Comparison of ENCODE assay signal across 8 cellular contexts in the genomic region with DNA sequence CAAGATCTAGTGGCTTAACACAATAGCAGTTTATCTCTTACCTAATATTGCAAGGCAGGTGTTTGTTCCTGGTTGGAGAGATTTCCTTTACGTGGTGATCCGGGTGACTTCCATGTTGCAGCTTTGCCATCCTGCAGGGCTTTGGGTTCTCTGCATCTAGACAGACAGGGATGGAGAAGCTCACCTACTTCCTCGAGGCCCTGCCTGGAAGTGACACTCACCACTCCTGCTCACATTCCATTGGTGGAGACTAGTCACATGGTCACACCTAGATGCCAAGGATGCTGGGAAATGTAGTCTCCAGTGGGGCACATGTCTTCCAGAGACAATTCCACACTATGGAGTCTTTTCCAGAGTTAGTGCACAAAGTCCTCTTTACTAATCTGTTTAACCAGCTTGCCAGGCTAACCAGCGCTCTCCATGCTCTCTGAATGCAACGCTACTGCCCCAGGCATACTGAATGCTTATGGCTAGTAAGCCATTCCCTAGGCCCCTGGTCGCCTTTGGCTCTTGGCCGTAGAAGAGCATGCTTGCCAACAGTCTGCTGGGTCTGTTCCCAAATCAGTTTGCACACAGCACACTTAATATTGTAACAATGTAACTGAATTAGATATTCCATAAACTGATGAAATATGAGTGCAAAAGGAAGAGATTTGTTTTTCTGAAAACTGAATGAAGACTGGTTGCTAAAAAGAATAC. TPM values are rescaled to one million over a fixed set of nuclear protein-coding genes. Genes with fewer than 3 reads are reported as not detected.
DNase-seq lines count a peak whose midpoint lies in the region; ATAC-seq and TF ChIP-seq lines count a peak whose summit lies in the region.

No MANE protein-coding gene starts in this region.

- H3K9me2 ChIP-seq in GM23338 (ENCODE audit: insufficient read depth), result no peaks in the 10 kb centered on the region

- H4K20me1 ChIP-seq in GM23338 (replicated peaks; ENCODE audit: insufficient read depth), result no peaks in the 10 kb centered on the region
- H4K20me1 ChIP-seq in neural progenitor cell (ENCODE audit: low read depth), result no peaks in the 10 kb centered on the region

- peaks cover 0 to 5% (median 0%) of the 10 kb centered on the region in 7 donors for H3K9me3 Mint-ChIP-seq in CD4-positive, CD25-positive, alpha-beta regulatory T cell
- H3K9me3 Mint-ChIP-seq in GM23338 (no peaks in the 10 kb centered on the region; the same call in 1 of the 3 replicates), neural progenitor cell (peaks cover 4% of the 10 kb centered on the region)
- peaks cover 7% of the 10 kb centered on the region for H3K9me3 Mint-ChIP-seq in activated CD4-positive, alpha-beta memory T cell treated with anti-CD3 and anti-CD28 coated beads for 36 hours

- CTCF ChIA-PET in activated CD4-positive, alpha-beta memory T cell treated with anti-CD3 and anti-CD28 coated beads for 36 hours (lab: Charles Lee), result interaction anchor here (1.0 to 3.7 kb wide), 2 partner anchors 9 to 54 kb away, joined by 3 to 31 read pairs; no protein-coding TSS in a partner anchor

- ATAC-seq in CD4-positive, CD25-positive, alpha-beta regulatory T cell (ENCODE audit: low read depth in 2 of 2), result no peak
- ATAC-seq in GM23338 (peak; percentile 73), HG03045 (IDR thresholded peaks at IDR 0.05; ENCODE audit: unreplicated experiment) (no peak)

- H3K36me3 ChIP-seq in CD4-positive, CD25-positive, alpha-beta regulatory T cell (ENCODE audit: control insufficient read depth, insufficient read depth, low read length), result no peaks in the 10 kb centered on the region
- no peaks in the 10 kb centered on the region for H3K36me3 ChIP-seq in GM23338 (ENCODE audit: insufficient read depth)
- no peaks in the 10 kb centered on the region for H3K36me3 ChIP-seq in neural progenitor cell

- intact Hi-C loops in activated CD4-positive, alpha-beta memory T cell treated with anti-CD3 and anti-CD28 coated beads for 36 hours (cut with micrococcal nuclease), result no loop called here

- no peak overlapping the region for H3K27ac ChIP-seq in CD4-positive, CD25-positive, alpha-beta regulatory T cell (ENCODE audit: insufficient read depth, low read length, poor library complexity, severe bottlenecking)
- H3K27ac ChIP-seq in GM23338 (ENCODE audit: low read depth), result no peak overlapping the region
- no peak overlapping the region for H3K27ac ChIP-seq in neural progenitor cell

- H3K79me2 ChIP-seq in GM23338 (replicated peaks; ENCODE audit: insufficient read depth) (no peaks in the 10 kb centered on the region), neural progenitor cell (ENCODE audit: low read depth) (no peaks in the 10 kb centered on the region)

- H3F3A ChIP-seq in GM23338 (replicated peaks; ENCODE audit: low read depth) (no peaks in the 10 kb centered on the region), neural progenitor cell (ENCODE audit: low read depth) (no peaks in the 10 kb centered on the region)

- H3K4me2 ChIP-seq in GM23338 (no peak overlapping the region), neural progenitor cell (no peak overlapping the region)

- peaks cover 25% of the 10 kb centered on the region for H3K27me3 Mint-ChIP-seq in CD4-positive, CD25-positive, alpha-beta regulatory T cell
- H3K27me3 Mint-ChIP-seq in GM23338 (ENCODE audit: insufficient read depth, low read depth, poor library complexity), result peaks cover 9% of the 10 kb centered on the region
- H3K27me3 Mint-ChIP-seq in activated CD4-positive, alpha-beta memory T cell treated with anti-CD3 and anti-CD28 coated beads for 36 hours, result no peaks in the 10 kb centered on the region
- H3K27me3 Mint-ChIP-seq in neural progenitor cell (ENCODE audit: insufficient read depth, low read depth), result peaks cover 16% of the 10 kb centered on the region

- peak in 2 of 3 donors; percentile 34 to 69 for DNase-seq in CD4-positive, CD25-positive, alpha-beta regulatory T cell
- DNase-seq in GM23338 (ENCODE audit: low spot score) (peak; percentile 93), NCI-H524 (lab: John Stamatoyannopoulos, UW) (peak; percentile 84 to 93), fibroblast of mammary gland (ENCODE audit: low read depth) (peak; percentile 80), neural progenitor cell (ENCODE audit: low spot score) (peak; percentile 80), NCI-H128 (lab: John Stamatoyannopoulos, UW; ENCODE audit: unreplicated experiment) (no peak)
- peak; percentile 71 for DNase-seq in activated CD4-positive, alpha-beta memory T cell treated with anti-CD3 and anti-CD28 coated beads for 36 hours

- H3K9ac ChIP-seq in neural progenitor cell, result no peak overlapping the region

- peaks cover 2% of the 10 kb centered on the region for H3K27me3 ChIP-seq in CD4-positive, CD25-positive, alpha-beta regulatory T cell (ENCODE audit: control insufficient read depth, insufficient read depth, low read length)
- H3K27me3 ChIP-seq in GM23338 (ENCODE audit: insufficient read depth) (no peaks in the 10 kb centered on the region), neural progenitor cell (peaks cover 29% of the 10 kb centered on the region)

- no peak for TF ChIP-seq CTCF in GM23338 (conservative IDR thresholded peaks at IDR 0.05; ENCODE audit: low read depth in 2 of 2)
- no peak for TF ChIP-seq CTCF in fibroblast of mammary gland (conservative IDR thresholded peaks at IDR 0.05; ENCODE audit: control insufficient read depth, insufficient read depth, low read depth, low read length)
- no peak for TF ChIP-seq CTCF in neural progenitor cell (IDR thresholded peaks at IDR 0.05)

- no peak overlapping the region for H3K4me3 Mint-ChIP-seq in CD4-positive, CD25-positive, alpha-beta regulatory T cell
- H3K4me3 Mint-ChIP-seq in GM23338, result no peak overlapping the region; the same call in 2 of the 3 replicates
- peak overlapping the region; percentile 31 for H3K4me3 Mint-ChIP-seq in activated CD4-positive, alpha-beta memory T cell treated with anti-CD3 and anti-CD28 coated beads for 36 hours
- no peak overlapping the region for H3K4me3 Mint-ChIP-seq in neural progenitor cell

- no peak overlapping the region for H3K4me3 ChIP-seq in CD4-positive, CD25-positive, alpha-beta regulatory T cell (ENCODE audit: low read depth, low read length)
- H3K4me3 ChIP-seq in GM23338 (no peak overlapping the region), fibroblast of mammary gland (ENCODE audit: control insufficient read depth, low read depth, low read length) (no peak overlapping the region), neural progenitor cell (no peak overlapping the region)

- H3K4me1 Mint-ChIP-seq in CD4-positive, CD25-positive, alpha-beta regulatory T cell, result peaks cover 0 to 10% (median 6%) of the 10 kb centered on the region in 4 donors
- peaks cover 16% of the 10 kb centered on the region for H3K4me1 Mint-ChIP-seq in GM23338
- H3K4me1 Mint-ChIP-seq in activated CD4-positive, alpha-beta memory T cell treated with anti-CD3 and anti-CD28 coated beads for 36 hours (ENCODE audit: low read depth), result peaks cover 14% of the 10 kb centered on the region
- peaks cover 15% of the 10 kb centered on the region for H3K4me1 Mint-ChIP-seq in neural progenitor cell

- H2AFZ ChIP-seq in GM23338 (no peak overlapping the region), neural progenitor cell (replicated peaks) (no peak overlapping the region)

- H3K9me3 ChIP-seq in CD4-positive, CD25-positive, alpha-beta regulatory T cell (ENCODE audit: control insufficient read depth in 2 of 2, low read length in 2 of 2), result peaks cover 0 to 6% of the 10 kb centered on the region in 2 experiments
- no peaks in the 10 kb centered on the region for H3K9me3 ChIP-seq in neural progenitor cell (ENCODE audit: low read depth)

- POLR2A ChIA-PET in activated CD4-positive, alpha-beta memory T cell treated with anti-CD3 and anti-CD28 coated beads for 36 hours (lab: Charles Lee), result no interaction called here

- H3K27ac Mint-ChIP-seq in CD4-positive, CD25-positive, alpha-beta regulatory T cell, result no peak overlapping the region
- H3K27ac Mint-ChIP-seq in GM23338 (no peak overlapping the region), neural progenitor cell (no peak overlapping the region)
- no peak overlapping the region for H3K27ac Mint-ChIP-seq in activated CD4-positive, alpha-beta memory T cell treated with anti-CD3 and anti-CD28 coated beads for 36 hours

- H3K36me3 Mint-ChIP-seq in CD4-positive, CD25-positive, alpha-beta regulatory T cell, result no peaks in the 10 kb centered on the region
- peaks cover 4% of the 10 kb centered on the region; the same call in 1 of the 3 replicates for H3K36me3 Mint-ChIP-seq in GM23338 (ENCODE audit: low read depth)
- H3K36me3 Mint-ChIP-seq in activated CD4-positive, alpha-beta memory T cell treated with anti-CD3 and anti-CD28 coated beads for 36 hours, result no peaks in the 10 kb centered on the region
- no peaks in the 10 kb centered on the region for H3K36me3 Mint-ChIP-seq in neural progenitor cell

- H3K4me1 ChIP-seq in CD4-positive, CD25-positive, alpha-beta regulatory T cell (ENCODE audit: control insufficient read depth, insufficient read depth, low read length, poor library complexity, severe bottlenecking), result no peaks in the 10 kb centered on the region
- H3K4me1 ChIP-seq in GM23338 (ENCODE audit: insufficient read depth), result no peaks in the 10 kb centered on the region
- no peaks in the 10 kb centered on the region for H3K4me1 ChIP-seq in neural progenitor cell

TF ChIP-seq in GM23338, 12 proteins besides CTCF, POLR2A, EP300 and RAD21:
- no peak for TF ChIP-seq CREB1 (CRISPR knock-in tag; IDR thresholded peaks at IDR 0.05; ENCODE audit: low read depth)
- TF ChIP-seq, protein P1, sequence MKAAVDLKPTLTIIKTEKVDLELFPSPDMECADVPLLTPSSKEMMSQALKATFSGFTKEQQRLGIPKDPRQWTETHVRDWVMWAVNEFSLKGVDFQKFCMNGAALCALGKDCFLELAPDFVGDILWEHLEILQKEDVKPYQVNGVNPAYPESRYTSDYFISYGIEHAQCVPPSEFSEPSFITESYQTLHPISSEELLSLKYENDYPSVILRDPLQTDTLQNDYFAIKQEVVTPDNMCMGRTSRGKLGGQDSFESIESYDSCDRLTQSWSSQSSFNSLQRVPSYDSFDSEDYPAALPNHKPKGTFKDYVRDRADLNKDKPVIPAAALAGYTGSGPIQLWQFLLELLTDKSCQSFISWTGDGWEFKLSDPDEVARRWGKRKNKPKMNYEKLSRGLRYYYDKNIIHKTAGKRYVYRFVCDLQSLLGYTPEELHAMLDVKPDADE (IDR thresholded peaks at IDR 0.05), result peak; percentile 62; the same call in 1 of the 2 replicates
TF ChIP-seq in GM23338: peak in this region for 1.

RNA-seq across cellular contexts. Expression of a gene that starts 6.7 kb away (rescaled TPM):
- total RNA-seq in CD4-positive, CD25-positive, alpha-beta regulatory T cell, result not detected
- not detected for polyA plus RNA-seq in CD4-positive, CD25-positive, alpha-beta regulatory T cell
- 0.19 and 0.63 TPM in 2 replicates for total RNA-seq in GM23338 (2014; rRNA removed; shearing (Covaris generic))
- 3.3 and 4.3 TPM in 2 replicates for polyA plus RNA-seq in GM23338 (2016; fragmentation: Nextera tagmentation; extraction: Ambion mirVana)
- total RNA-seq in activated CD4-positive, alpha-beta memory T cell treated with anti-CD3 and anti-CD28 coated beads for 36 hours, result under 1 TPM; 0.71 to 0.77 TPM
- 0.21 TPM in 1 of 2 replicates, not detected in the other for total RNA-seq in neural progenitor cell (ENCODE audit: low replicate concordance)

RNA-seq across cellular contexts. Expression of a gene that starts 23.8 kb away (rescaled TPM):
- not detected for total RNA-seq in CD4-positive, CD25-positive, alpha-beta regulatory T cell
- not detected for polyA plus RNA-seq in CD4-positive, CD25-positive, alpha-beta regulatory T cell
- not detected in 2 replicates for total RNA-seq in GM23338 (2014; rRNA removed; shearing (Covaris generic))
- polyA plus RNA-seq in GM23338 (2016; fragmentation: Nextera tagmentation; extraction: Ambion mirVana), result not detected in 2 replicates
- not detected for total RNA-seq in activated CD4-positive, alpha-beta memory T cell treated with anti-CD3 and anti-CD28 coated beads for 36 hours
- total RNA-seq in neural progenitor cell (ENCODE audit: low replicate concordance), result not detected in 2 replicates
